ENCODE assay signal across 8 cellular contexts in the genomic region with DNA sequence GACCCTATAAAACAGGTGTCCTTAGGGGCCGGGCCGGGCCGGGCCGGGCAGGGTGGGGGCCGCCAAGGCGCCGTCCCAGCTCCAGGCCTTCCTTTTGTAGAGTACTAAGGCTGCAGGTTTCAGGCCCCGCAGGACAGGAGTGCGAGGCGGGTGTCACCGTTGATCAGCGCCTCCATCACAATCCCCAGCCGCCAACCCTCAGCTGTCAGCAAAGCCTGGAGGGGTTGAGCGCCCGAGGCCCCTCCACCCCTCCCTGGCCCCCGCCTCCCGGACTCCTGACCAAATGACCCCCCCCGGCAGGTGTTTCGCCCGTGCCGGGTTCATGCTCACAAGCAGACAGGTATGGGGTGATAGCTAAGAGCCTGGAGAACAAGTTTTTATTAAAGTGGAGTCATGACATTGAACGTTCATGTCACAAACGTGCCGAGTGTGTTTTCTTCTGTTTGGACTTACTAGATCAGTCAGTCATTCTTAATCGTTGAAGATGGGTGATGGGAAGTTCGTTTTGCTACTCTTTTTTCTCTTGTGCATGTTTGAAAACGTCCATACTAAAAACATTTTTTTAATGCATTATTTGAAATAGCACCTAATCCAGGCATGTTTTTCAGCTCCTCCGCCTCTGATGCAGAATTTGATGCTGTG. TPM values are rescaled to one million over a fixed set of nuclear protein-coding genes. Genes with fewer than 3 reads are reported as not detected.
DNase-seq lines count a peak whose midpoint lies in the region; ATAC-seq and TF ChIP-seq lines count a peak whose summit lies in the region.

No MANE protein-coding gene starts in this region.

- peak overlapping the region; percentile 89 to 96 (median 95) for H3K27ac ChIP-seq in right lobe of liver
- H3K27ac ChIP-seq in thoracic aorta = peak overlapping the region; percentile 93 to 94

- H3K36me3 ChIP-seq in H7 (replicated peaks; ENCODE audit: control insufficient read depth, insufficient read depth, low read length) (0 out of 2 replicates have a peak, but pooled peaks cover 1% of the 10 kb centered on the region), right lobe of liver (peaks cover 0 to 16% (median 4%) of the 10 kb centered on the region in 4 donors), thoracic aorta (peaks cover 19% of the 10 kb centered on the region)

- peak overlapping the region; percentile 75 for H3K4me3 ChIP-seq in H7 (ENCODE audit: insufficient read depth, low read depth, low read length)
- H3K4me3 ChIP-seq in right lobe of liver = peak overlapping the region; percentile 76 to 96 (median 95)
- H3K4me3 ChIP-seq in thoracic aorta = peak overlapping the region; percentile 88

- DNase-seq in G401 (ENCODE audit: low spot score) (peak; percentile 46), H7 (peak; percentile 77), NCI-H69 (lab: John Stamatoyannopoulos, UW) (peak; percentile 56), cerebellum (ENCODE audit: low spot score) (peak; percentile 56), right lobe of liver (peak; percentile 57 to 78 (median 76)), thoracic aorta (ENCODE audit: low spot score) (no peak), DMS79 (lab: John Stamatoyannopoulos, UW) (no peak)

- intact Hi-C loops in right lobe of liver (cut with DNase I) = no loop called here

- ATAC-seq in right lobe of liver (peak; percentile 36 to 56 (median 54)), thoracic aorta (ENCODE audit: insufficient number of reproducible peaks, low FRiP score, low read depth) (peak; percentile 6), HG03378 (IDR thresholded peaks at IDR 0.05; ENCODE audit: unreplicated experiment) (no peak)

- H3K27me3 ChIP-seq in H7 (ENCODE audit: control insufficient read depth, insufficient read depth, low read length) = no peaks in the 10 kb centered on the region
- no peaks in the 10 kb centered on the region for H3K27me3 ChIP-seq in right lobe of liver
- H3K27me3 ChIP-seq in thoracic aorta (replicated peaks; ENCODE audit: insufficient read depth) = no peaks in the 10 kb centered on the region

- H3K9me3 ChIP-seq in right lobe of liver (no peaks in the 10 kb centered on the region), thoracic aorta (no peaks in the 10 kb centered on the region)

- WGBS in right lobe of liver (ENCODE audit: insufficient coverage, low coverage, low lambda C conversion rate, missing lambda C conversion rate) = 5% methylated on average over 13 of the region's 28 CpGs

- in situ Hi-C loops in G401 (cut with HindIII; ENCODE audit: low sequenced_read_pairs) = no loop called here

- peaks cover 0 to 27% (median 10%) of the 10 kb centered on the region in 4 donors for H3K4me1 ChIP-seq in right lobe of liver
- peaks cover 9 to 23% of the 10 kb centered on the region in 2 donors for H3K4me1 ChIP-seq in thoracic aorta (ENCODE audit: control insufficient read depth in 1 of 2, low read depth in 2 of 2)

- TF ChIP-seq CTCF in right lobe of liver (IDR thresholded peaks at IDR 0.05) = no peak
- TF ChIP-seq CTCF in thoracic aorta (IDR thresholded peaks at IDR 0.05) = no peak

- no peak for TF ChIP-seq POLR2A in right lobe of liver (IDR thresholded peaks at IDR 0.05)

RNA-seq across cellular contexts. Expression of gene ARL2BP, which starts 0.5 kb away (rescaled TPM):
- 79.4 and 98.0 TPM in 2 replicates for total RNA-seq in G401 (2014; rRNA removed; shearing (Covaris generic))
- 27.7 and 28.3 TPM in 2 replicates for total RNA-seq in H7 (2014; rRNA removed; shearing (Covaris generic))
- total RNA-seq in cerebellum (44.3 TPM), right lobe of liver (10 to 100 TPM; 19.3 to 26.8 (median 22.0) TPM), thoracic aorta (10 to 100 TPM; 54.7 to 64.0 TPM)

RNA-seq across cellular contexts. Expression of gene PLLP, which starts 38.9 kb away (rescaled TPM):
- total RNA-seq in G401 (2014; rRNA removed; shearing (Covaris generic)) = 1.5 and 2.7 TPM in 2 replicates
- total RNA-seq in H7 (2014; rRNA removed; shearing (Covaris generic)) = 1.6 and 3.0 TPM in 2 replicates
- 2.2 TPM for total RNA-seq in cerebellum
- total RNA-seq in right lobe of liver = 1 to 10 TPM; 2.1 to 7.4 (median 3.8) TPM
- total RNA-seq in thoracic aorta = 1 to 10 TPM; 3.1 to 8.6 TPM

RNA-seq across cellular contexts. Expression of gene RSPRY1, which starts 59.5 kb away (rescaled TPM):
- 30.8 and 36.2 TPM in 2 replicates for total RNA-seq in G401 (2014; rRNA removed; shearing (Covaris generic))
- 31.0 and 49.8 TPM in 2 replicates for total RNA-seq in H7 (2014; rRNA removed; shearing (Covaris generic))
- total RNA-seq in cerebellum (61.0 TPM), right lobe of liver (10 to 100 TPM; 18.0 to 26.1 (median 22.9) TPM), thoracic aorta (10 to 100 TPM; 28.7 to 32.5 TPM)

RNA-seq across cellular contexts. Expression of gene PSME3IP1, which starts 59.8 kb away (rescaled TPM):
- 46.6 and 66.3 TPM in 2 replicates for total RNA-seq in G401 (2014; rRNA removed; shearing (Covaris generic))
- 60.9 and 63.3 TPM in 2 replicates for total RNA-seq in H7 (2014; rRNA removed; shearing (Covaris generic))
- total RNA-seq in cerebellum (66.1 TPM), right lobe of liver (10 to 100 TPM; 26.2 to 61.8 (median 34.5) TPM), thoracic aorta (10 to 100 TPM; 39.1 to 64.8 TPM)

Comparison
In these comparisons a context has a peak if more than half of its experiments do, and no peak if none do; other contexts are left out.
1. DNase-seq: peak in G401 (single experiment), H7 (single experiment), NCI-H69 (single experiment), cerebellum (single experiment) and right lobe of liver (3 of 3); none in thoracic aorta (single experiment) and DMS79 (single experiment).
2. Peak in every context shown above with its lines, with median percentiles within 50 percentile points of each other: H3K4me3 ChIP-seq.